ENCODE assay signal across 10 cellular contexts in genomic region chr6:133895573-133896343, GRCh38. TPM values are rescaled to one million over a fixed set of nuclear protein-coding genes. Genes with fewer than 3 reads are reported as not detected.
A peak's percentile ranks its signal among the peaks of the same experiment; 100 is the strongest.
DNase-seq lines count a peak whose midpoint lies in the region; ATAC-seq and TF ChIP-seq lines count a peak whose summit lies in the region.
"Had no signal": no experiment of that assay in that cellular context is flagged by ENCODE, and none has a peak within 500 bp of the region (broad histone marks: within the 10 kb centered on the region; RNA-seq: fewer than 3 reads in every experiment).

No MANE protein-coding gene starts in this region.

- peak overlapping the region; percentile 2; the same call in 1 of the 2 replicates for H2AK5ac ChIP-seq in IMR-90 (ENCODE audit: low read depth, low read length)

- no peak for TF ChIP-seq RAD21 in IMR-90 (IDR thresholded peaks at IDR 0.05; ENCODE audit: low read length)

- no peak overlapping the region; the same call in 1 of the 2 replicates for H3K18ac ChIP-seq in IMR-90 (ENCODE audit: low read depth, low read length)

- H3K79me1 ChIP-seq in IMR-90 (ENCODE audit: low read depth in 1 of 2, low read length in 2 of 2): peaks cover 14 to 46% of the 10 kb centered on the region in 2 experiments

- peak overlapping the region; percentile 66 for H3K23ac ChIP-seq in IMR-90 (ENCODE audit: low read depth, low read length)

- H3K4ac ChIP-seq in IMR-90 (ENCODE audit: low read depth, low read length): no peak overlapping the region

- in situ Hi-C loops in IMR-90 (cut with MboI; ENCODE audit: low sequenced_read_pairs): loop anchor here (25.0 kb wide), 1 partner anchor 283 kb away; no protein-coding TSS in a partner anchor

- H3K4me3 ChIP-seq in IMR-90 (ENCODE audit: insufficient read depth, low read depth, low read length): no peak overlapping the region
- H3K4me3 ChIP-seq in esophagus (ENCODE audit: low read depth in 1 of 2, low read length in 2 of 2): no peak overlapping the region
- peak overlapping the region; percentile 59 for H3K4me3 ChIP-seq in lower lobe of right lung
- H3K4me3 ChIP-seq in testis: peak overlapping the region; percentile 29 to 46
- H3K4me3 ChIP-seq: K562 had no signal

- no peak for DNase-seq in IMR-90
- DNase-seq in lower lobe of right lung: no peak
- peak; percentile 47 for DNase-seq in testis
- no peak for DNase-seq in NCI-H748 treated with DMSO at 0.1 percent for 48 hours (lab: John Stamatoyannopoulos, UW)
- DNase-seq in Ammon's horn (ENCODE audit: low spot score): no peak
- DNase-seq in stimulated activated CD4-positive, alpha-beta T cell treated with anti-CD3 and anti-CD28 coated beads, Interleukin-2, amount 100 ng/mL, for 24 hours: no peak

- H3K4me1 ChIP-seq in IMR-90 (ENCODE audit: control insufficient read depth, insufficient read depth, low read length) (peaks cover 13% of the 10 kb centered on the region), esophagus (ENCODE audit: control insufficient read depth in 2 of 2, insufficient read depth in 2 of 2, low read length in 1 of 2) (peaks cover 0 to 4% of the 10 kb centered on the region in 2 donors), lower lobe of right lung (peaks cover 25% of the 10 kb centered on the region), testis (peaks cover 15% of the 10 kb centered on the region)

- dilution Hi-C loops in IMR-90 (cut with HindIII; ENCODE audit: low sequenced_read_pairs, unreplicated experiment): loop anchor here (25.0 kb wide), 1 partner anchor 308 kb away; no protein-coding TSS in a partner anchor

- ATAC-seq in IMR-90 (ENCODE audit: low read depth) (no peak), lower lobe of right lung (peak; percentile 41 to 58), GM21360 (IDR thresholded peaks at IDR 0.05; ENCODE audit: unreplicated experiment) (no peak)
- ATAC-seq: K562 had no signal

- H3K4me2 ChIP-seq in IMR-90 (ENCODE audit: low read depth, low read length): no peak overlapping the region; the same call in 1 of the 2 replicates

- no peak overlapping the region for H2BK15ac ChIP-seq in IMR-90 (ENCODE audit: low read depth, low read length)

- H3K27ac ChIP-seq in IMR-90 (ENCODE audit: insufficient read depth, low read length): peak overlapping the region; percentile 23; the same call in 1 of the 2 replicates
- H3K27ac ChIP-seq in esophagus (ENCODE audit: low read depth in 2 of 2, low read length in 1 of 2): peak overlapping the region; percentile 1 to 37
- H3K27ac ChIP-seq in lower lobe of right lung: peak overlapping the region; percentile 68
- peak overlapping the region; percentile 21 to 69 for H3K27ac ChIP-seq in testis

- TF ChIP-seq POLR2A in IMR-90 (IDR thresholded peaks at IDR 0.05; ENCODE audit: low read depth, low read length) (no peak), testis (IDR thresholded peaks at IDR 0.05) (no peak)

- peaks cover 33% of the 10 kb centered on the region; the same call in 1 of the 2 replicates for H4K20me1 ChIP-seq in IMR-90 (ENCODE audit: insufficient read depth, low read length)

- H4K8ac ChIP-seq in IMR-90 (ENCODE audit: low read depth in 2 of 2, low read length in 2 of 2): peak overlapping the region; percentile 22 to 24; a peak in 2 of 4 replicates

- H4K91ac ChIP-seq in IMR-90 (ENCODE audit: insufficient read depth, low read depth, low read length): no peak overlapping the region; the same call in 1 of the 2 replicates

- H2AK9ac ChIP-seq in IMR-90 (replicated peaks; ENCODE audit: low read depth, low read length, poor library complexity): no peak overlapping the region

- POLR2A ChIA-PET in IMR-90 (lab: Charles Lee; ENCODE audit: unreplicated experiment): interaction anchor here (0.7 kb wide), 1 partner anchor 364 kb away, joined by 8 read pairs; no protein-coding TSS in a partner anchor

- H3K9me3 ChIP-seq in IMR-90 (ENCODE audit: control insufficient read depth, insufficient read depth, low read length): no peaks in the 10 kb centered on the region
- H3K9me3 ChIP-seq in esophagus (ENCODE audit: control insufficient read depth in 2 of 2, insufficient read depth in 1 of 2, low read depth in 1 of 2, low read length in 1 of 2): peaks cover 0 to 4% of the 10 kb centered on the region in 2 donors
- no peaks in the 10 kb centered on the region for H3K9me3 ChIP-seq in lower lobe of right lung
- no peaks in the 10 kb centered on the region for H3K9me3 ChIP-seq in testis

- no peak overlapping the region for H2BK5ac ChIP-seq in IMR-90 (ENCODE audit: low read depth, low read length, poor library complexity, severe bottlenecking)

- WGBS in IMR-90 (ENCODE audit: extremely low coverage in 2 of 2, insufficient read length in 1 of 2), 2 experiments: 50% methylated on average over 22 of the region's 45 CpGs; no CpG with 5 or more reads in 1 of the 2 experiments
- 5% methylated on average over 45 of the region's 45 CpGs for whole genome bisulfite sequencing in esophagus, 2 donors
- WGBS in testis, 2 donors: 2 to 8% methylated on average over 8 to 45 of the region's 45 CpGs

- H3K27me3 ChIP-seq in IMR-90 (ENCODE audit: control insufficient read depth, insufficient read depth, low read length): no peaks in the 10 kb centered on the region
- peaks cover 0 to 17% of the 10 kb centered on the region in 2 donors for H3K27me3 ChIP-seq in esophagus (ENCODE audit: control insufficient read depth in 1 of 2, insufficient read depth in 2 of 2, low read length in 2 of 2)
- H3K27me3 ChIP-seq in lower lobe of right lung (ENCODE audit: low read depth): peaks cover 75% of the 10 kb centered on the region
- no peaks in the 10 kb centered on the region for H3K27me3 ChIP-seq in testis

- H2BK20ac ChIP-seq in IMR-90 (ENCODE audit: low read depth, low read length): no peak overlapping the region

- H3K36me3 ChIP-seq in IMR-90 (ENCODE audit: control insufficient read depth, insufficient read depth, low read length): peaks cover 46% of the 10 kb centered on the region
- H3K36me3 ChIP-seq in esophagus (ENCODE audit: control insufficient read depth in 2 of 2, insufficient read depth in 2 of 2, low read length in 1 of 2): no peaks in the 10 kb centered on the region
- no peaks in the 10 kb centered on the region for H3K36me3 ChIP-seq in lower lobe of right lung
- H3K36me3 ChIP-seq in testis (ENCODE audit: low read depth, missing control alignments): no peaks in the 10 kb centered on the region

- no peak overlapping the region for H2BK120ac ChIP-seq in IMR-90 (ENCODE audit: low read depth, low read length)

- no peak overlapping the region for H3K14ac ChIP-seq in IMR-90 (replicated peaks; ENCODE audit: low read depth, low read length)

- CTCF ChIA-PET in IMR-90 (lab: Yijun Ruan, JAX): interaction anchor here (0.8 kb wide), 1 partner anchor 332 kb away, joined by 3 read pairs; no protein-coding TSS in a partner anchor

- H3K9me1 ChIP-seq in IMR-90 (ENCODE audit: insufficient read depth, low read length): peaks cover 9% of the 10 kb centered on the region; the same call in 1 of the 2 replicates

- intact Hi-C loops in IMR-90 (cut with micrococcal nuclease): loop anchor here (10.0 kb wide), 1 partner anchor 131 kb away; no protein-coding TSS in a partner anchor
- intact Hi-C loops in lower lobe of right lung (cut with DNase I): no loop called here
- intact Hi-C loops in testis (cut with DNase I; ENCODE audit: low total_unique reads): no loop called here

- H3K56ac ChIP-seq in IMR-90 (ENCODE audit: extremely low read depth, insufficient read depth, low read length): no peak overlapping the region

- no TSS peak for BruUV-seq in IMR-90 (replicated peaks; lab: Mats Ljungman, UMichigan)

- peak overlapping the region; percentile 48 for H2AFZ ChIP-seq in IMR-90 (replicated peaks; ENCODE audit: low read length, poor library complexity)

- TF ChIP-seq CTCF in IMR-90 (conservative IDR thresholded peaks at IDR 0.05; ENCODE audit: low read depth, low read length): no peak
- no peak for TF ChIP-seq CTCF in lower lobe of right lung (IDR thresholded peaks at IDR 0.05)
- no peak for TF ChIP-seq CTCF in testis (IDR thresholded peaks at IDR 0.05)

- H3K9ac ChIP-seq in IMR-90 (ENCODE audit: low read depth, low read length): no peak overlapping the region

- no peak overlapping the region for H4K5ac ChIP-seq in IMR-90 (ENCODE audit: low read depth, low read length)

TF ChIP-seq in IMR-90, 13 proteins besides CTCF, POLR2A, EP300 and RAD21:
- TF ChIP-seq MAZ (IDR thresholded peaks at IDR 0.05; ENCODE audit: borderline replicate concordance, low read depth, low read length): no peak
- TF ChIP-seq USF2 (IDR thresholded peaks at IDR 0.05; ENCODE audit: low read depth, low read length): no peak
- no peak for TF ChIP-seq FOS (IDR thresholded peaks at IDR 0.05; ENCODE audit: low read depth, low read length)

RNA-seq across cellular contexts. Expression of gene TCF21, which starts 6.8 kb away (rescaled TPM):
- total RNA-seq in IMR-90 (2012; rRNA removed) (6.6 and 8.1 TPM in 2 replicates), lower lobe of right lung (46.5 TPM), testis (1 to 10 TPM; 2.8 to 4.8 TPM)
- polyA plus RNA-seq in IMR-90 (2012; rRNA removed) (10.0 and 12.4 TPM in 2 replicates), esophagus (1 to 10 TPM; 1.2 to 1.9 TPM), testis (ENCODE audit: insufficient read depth, low read depth, low replicate concordance) (3.7 TPM)
- 9.6 and 12.2 TPM in 2 replicates for polyA plus RNA-seq in IMR-90 (2012; cell fraction: cytosol; rRNA removed)
- polyA plus RNA-seq in IMR-90 (2012; cell fraction: nucleus; rRNA removed; ENCODE audit: low replicate concordance): 10.7 and 12.0 TPM in 2 replicates
- total RNA-seq: activated T-helper 1 cell treated with anti-CD3 and anti-CD28 coated beads, Interleukin-12 subunit alpha, Interleukin-12 subunit beta, Interleukin-2, Interleukin-4 antibody, amounts not matched to agents 30 ng/mL and 10 ng/mL and 1 ng/mL, durations not matched to agents 14 hours and 24 hours and 36 hours; K562 had no signal
- polyA plus RNA-seq: K562 had no signal

RNA-seq across cellular contexts. Expression of gene TBPL1, which starts 57.3 kb away (rescaled TPM):
- total RNA-seq in IMR-90 (2012; rRNA removed) (25.6 and 38.3 TPM in 2 replicates), lower lobe of right lung (21.1 TPM), testis (10 to 100 TPM; 63.4 to 77.9 TPM)
- polyA plus RNA-seq in IMR-90 (2012; rRNA removed) (32.5 and 34.0 TPM in 2 replicates), esophagus (10 to 100 TPM; 13.1 to 16.1 TPM), testis (ENCODE audit: insufficient read depth, low read depth, low replicate concordance) (327 TPM)
- polyA plus RNA-seq in IMR-90 (2012; cell fraction: cytosol; rRNA removed): 6.6 and 14.8 TPM in 2 replicates
- 7.1 and 25.3 TPM in 2 replicates for polyA plus RNA-seq in IMR-90 (2012; cell fraction: nucleus; rRNA removed; ENCODE audit: low replicate concordance)

Comparison
In these comparisons a context has a peak if more than half of its experiments do, and no peak if none do; other contexts are left out.
1. ATAC-seq: peak in lower lobe of right lung (2 of 2); none in IMR-90 (single experiment) and GM21360 (single experiment).
2. H3K4me3 ChIP-seq: peak in lower lobe of right lung (single experiment) and testis (2 of 2); none in IMR-90 (single experiment) and esophagus (0 of 2).
3. Peak in every context shown above with its lines, with median percentiles within 50 percentile points of each other: H3K27ac ChIP-seq.